Comparison of ENCODE assay signal across 17 cellular contexts in genomic region chr20:60213126-60213893, GRCh38.
DNase-seq lines count a peak whose midpoint lies in the region; ATAC-seq, FAIRE-seq and TF ChIP-seq lines count a peak whose summit lies in the region.
"Had no signal": no experiment of that assay in that cellular context is flagged by ENCODE, and none has a peak within 500 bp of the region (broad histone marks: within the 10 kb centered on the region; RNA-seq: fewer than 3 reads in every experiment).

No MANE protein-coding gene starts in this region.

- H3K79me2 ChIP-seq in HepG2 (ENCODE audit: insufficient read depth, low read length) = no peaks in the 10 kb centered on the region

- H4K20me1 ChIP-seq in HepG2 (ENCODE audit: insufficient read depth, low read length) = no peaks in the 10 kb centered on the region

- POLR2A ChIA-PET in HepG2 (lab: Yijun Ruan, JAX) (no interaction called here), RWPE1 (lab: Yijun Ruan, JAX; ENCODE audit: low non-redundant PET) (no interaction called here)

- H3K36me3 ChIP-seq in HepG2 (replicated peaks in 1 of 2; ENCODE audit: control insufficient read depth in 1 of 2, insufficient read depth in 2 of 2, low read length in 2 of 2) (no peaks in the 10 kb centered on the region), right lobe of liver (no peaks in the 10 kb centered on the region), KOPT-K1 (ENCODE audit: insufficient read depth, low read length) (peaks cover 4% of the 10 kb centered on the region), suprapubic skin (no peaks in the 10 kb centered on the region), esophagus squamous epithelium (no peaks in the 10 kb centered on the region)

- no peak overlapping the region for H3K4me2 ChIP-seq in HepG2 (ENCODE audit: low read depth, low read length)

- H3K27ac ChIP-seq in HepG2 (ENCODE audit: extremely low read length, insufficient read depth, low read length) (no peak overlapping the region), right lobe of liver (no peak overlapping the region), KOPT-K1 (ENCODE audit: low read depth, low read length, poor library complexity, severe bottlenecking) (peak overlapping the region; percentile 98), suprapubic skin (no peak overlapping the region), RWPE1 (no peak overlapping the region), esophagus squamous epithelium (no peak overlapping the region)

- no peak for FAIRE-seq in HepG2 (lab: Jason Lieb, UNC)
- FAIRE-seq: GM12892 had no signal

- H2AFZ ChIP-seq in HepG2 (ENCODE audit: low read length) = no peak overlapping the region

- DNase-seq in HepG2 (ENCODE audit: low spot score) (no peak), right lobe of liver (no peak), left kidney (ENCODE audit: low read depth, low spot score) (peak; percentile 7), suprapubic skin (ENCODE audit: low spot score in 2 of 2) (no peak), RWPE1 (ENCODE audit: low spot score) (no peak), AG08395 (ENCODE audit: low spot score) (no peak), esophagus squamous epithelium (lab: John Stamatoyannopoulos, UW) (no peak)
- DNase-seq: ACHN; C1 segment of cervical spinal cord; CD4-positive, alpha-beta memory T cell; DMS79; EL; GDM1; GOT3; H9 had no signal

- no peaks in the 10 kb centered on the region for H3K9me3 ChIP-seq in HepG2 (ENCODE audit: low read length)
- no peaks in the 10 kb centered on the region for H3K9me3 ChIP-seq in right lobe of liver
- H3K9me3 ChIP-seq in KOPT-K1 (ENCODE audit: insufficient read depth, low read length, poor library complexity, severe bottlenecking) = no peaks in the 10 kb centered on the region
- H3K9me3 ChIP-seq in suprapubic skin = no peaks in the 10 kb centered on the region
- no peaks in the 10 kb centered on the region for H3K9me3 ChIP-seq in esophagus squamous epithelium

- no TSS peak for BruUV-seq in HepG2 (replicated peaks; lab: Mats Ljungman, UMichigan)

- H3K27me3 ChIP-seq in HepG2 (ENCODE audit: control insufficient read depth in 1 of 2, insufficient read depth in 2 of 2, low read length in 2 of 2) (peaks cover 0 to 16% of the 10 kb centered on the region in 2 experiments; a peak in 1 of 5 replicates), right lobe of liver (no peaks in the 10 kb centered on the region), suprapubic skin (peaks cover 7% of the 10 kb centered on the region), esophagus squamous epithelium (peaks cover 0 to 12% (median 0%) of the 10 kb centered on the region in 4 donors)

- in situ Hi-C loops in HepG2 (cut with HindIII; ENCODE audit: extremely low pct_ligation_motif_present, low pct_unique_long_range_greater_than_20kb) = loop anchor here (5.0 to 10.0 kb wide), 4 partner anchors 909 to 1671 kb away; no protein-coding TSS in a partner anchor

- no peak for TF ChIP-seq POLR2A in HepG2 (IDR thresholded peaks at IDR 0.05; ENCODE audit: insufficient read depth in 1 of 2, low read depth in 2 of 2, low read length in 2 of 2)
- TF ChIP-seq POLR2A in right lobe of liver (IDR thresholded peaks at IDR 0.05) = no peak
- TF ChIP-seq POLR2A in suprapubic skin (IDR thresholded peaks at IDR 0.05) = no peak
- no peak for TF ChIP-seq POLR2A in esophagus squamous epithelium (IDR thresholded peaks at IDR 0.05)

- TF ChIP-seq CTCF in HepG2 (CRISPR knock-in tag; IDR thresholded peaks at IDR 0.05) (no peak), right lobe of liver (IDR thresholded peaks at IDR 0.05) (no peak), suprapubic skin (IDR thresholded peaks at IDR 0.05) (no peak), RWPE1 (conservative IDR thresholded peaks at IDR 0.05; ENCODE audit: low read depth) (no peak), esophagus squamous epithelium (IDR thresholded peaks at IDR 0.05) (no peak)

- ATAC-seq in HepG2 (no peak), right lobe of liver (no peak)

- intact Hi-C loops in HepG2 (cut with micrococcal nuclease; ENCODE audit: unreplicated experiment) (no loop called here), right lobe of liver (cut with DNase I) (no loop called here), esophagus squamous epithelium (cut with DNase I) (no loop called here)

- TF ChIP-seq EP300 in HepG2 (IDR thresholded peaks at IDR 0.05; ENCODE audit: low read depth in 2 of 2, low read length in 2 of 2) = no peak
- TF ChIP-seq EP300 in HepG2 (CRISPR knock-in tag; IDR thresholded peaks at IDR 0.05; ENCODE audit: borderline replicate concordance) = no peak
- TF ChIP-seq EP300 in suprapubic skin (IDR thresholded peaks at IDR 0.05) = no peak

- H3K4me1 ChIP-seq in HepG2 (ENCODE audit: insufficient read depth, low read length) = no peaks in the 10 kb centered on the region
- H3K4me1 ChIP-seq in right lobe of liver = no peaks in the 10 kb centered on the region
- no peaks in the 10 kb centered on the region for H3K4me1 ChIP-seq in suprapubic skin
- H3K4me1 ChIP-seq in esophagus squamous epithelium = peaks cover 0 to 4% (median 0%) of the 10 kb centered on the region in 3 donors

- no peak for TF ChIP-seq RAD21 in HepG2 (CRISPR knock-in tag; IDR thresholded peaks at IDR 0.05)

- H3K4me3 ChIP-seq in HepG2 (replicated peaks in 1 of 3; ENCODE audit: insufficient read depth in 1 of 3, low read depth in 2 of 3, low read length in 3 of 3) (no peak overlapping the region), right lobe of liver (no peak overlapping the region), suprapubic skin (no peak overlapping the region), esophagus squamous epithelium (no peak overlapping the region)

- CTCF ChIA-PET in HepG2 (lab: Yijun Ruan, JAX; ENCODE audit: low intra/inter-chr PET ratio, low total read pairs) (no interaction called here), RWPE1 (lab: Yijun Ruan, JAX) (interaction anchor here (0.5 to 6.9 kb wide), 3 partner anchors 48 to 1347 kb away, joined by 5 to 80 read pairs (median 5); no protein-coding TSS in a partner anchor)

- 14% methylated on average over 14 of the region's 14 CpGs for WGBS in HepG2 (ENCODE audit: low lambda C conversion rate)
- 74% methylated on average over 6 of the region's 14 CpGs for WGBS in right lobe of liver (ENCODE audit: insufficient coverage, low coverage, low lambda C conversion rate, missing lambda C conversion rate)
- WGBS in suprapubic skin = 86% methylated on average over 14 of the region's 14 CpGs
- 77 to 79% methylated on average over 10 to 14 of the region's 14 CpGs for whole genome bisulfite sequencing in esophagus squamous epithelium, 2 donors

- no peak overlapping the region for H3K9ac ChIP-seq in HepG2 (ENCODE audit: insufficient read depth, low read depth, low read length)

TF ChIP-seq in HepG2, 621 proteins besides CTCF, POLR2A, EP300 and RAD21:
- TF ChIP-seq MNT (IDR thresholded peaks at IDR 0.05) = peak; percentile 72
- no peak for TF ChIP-seq UBTF (CRISPR knock-in tag; IDR thresholded peaks at IDR 0.05)
